Comparison of ENCODE assay signal across 3 cellular contexts in genomic region chr20:15370370-15370769, GRCh38.
TF ChIP-seq lines count a peak whose summit lies in the region.

No MANE protein-coding gene starts in this region.

TF ChIP-seq in HepG2, 621 proteins besides CTCF, POLR2A, EP300 and RAD21:
- TF ChIP-seq IRX3 (CRISPR knock-in tag; IDR thresholded peaks at IDR 0.05; ENCODE audit: borderline replicate concordance, low read depth) (no peak), MAFK (conservative IDR thresholded peaks at IDR 0.05 in 1 of 2, IDR thresholded peaks at IDR 0.05 in 1 of 2; ENCODE audit: low read length in 2 of 2) (peak; percentile 56 to 72), MAFF (IDR thresholded peaks at IDR 0.05; ENCODE audit: low read depth, low read length) (peak; percentile 33; the same call in 1 of the 2 replicates)
TF ChIP-seq in HepG2: peak in this region for 2.

TF ChIP-seq in A549, 52 proteins besides CTCF, POLR2A, EP300 and RAD21 (continued from another document):
- TF ChIP-seq HOXB5 (CRISPR knock-in tag; IDR thresholded peaks at IDR 0.05): no peak
- peak; percentile 65 for TF ChIP-seq MAFK (IDR thresholded peaks at IDR 0.05; ENCODE audit: partially characterized antibody)
- no peak for TF ChIP-seq ESRRA (IDR thresholded peaks at IDR 0.05; ENCODE audit: borderline replicate concordance, low read length)

TF ChIP-seq in IMR-90, 13 proteins besides CTCF, POLR2A, EP300 and RAD21:
- TF ChIP-seq MAFK (IDR thresholded peaks at IDR 0.05; ENCODE audit: low read depth, low read length) (peak; percentile 21; the same call in 1 of the 2 replicates), MAZ (IDR thresholded peaks at IDR 0.05; ENCODE audit: borderline replicate concordance, low read depth, low read length) (no peak), NFE2L2 (IDR thresholded peaks at IDR 0.05; ENCODE audit: low read depth, low read length) (peak; percentile 27; the same call in 1 of the 2 replicates), CEBPB (IDR thresholded peaks at IDR 0.05; ENCODE audit: low read depth, low read length) (no peak)
